ENCODE assay signal across 13 cellular contexts in the genomic region with DNA sequence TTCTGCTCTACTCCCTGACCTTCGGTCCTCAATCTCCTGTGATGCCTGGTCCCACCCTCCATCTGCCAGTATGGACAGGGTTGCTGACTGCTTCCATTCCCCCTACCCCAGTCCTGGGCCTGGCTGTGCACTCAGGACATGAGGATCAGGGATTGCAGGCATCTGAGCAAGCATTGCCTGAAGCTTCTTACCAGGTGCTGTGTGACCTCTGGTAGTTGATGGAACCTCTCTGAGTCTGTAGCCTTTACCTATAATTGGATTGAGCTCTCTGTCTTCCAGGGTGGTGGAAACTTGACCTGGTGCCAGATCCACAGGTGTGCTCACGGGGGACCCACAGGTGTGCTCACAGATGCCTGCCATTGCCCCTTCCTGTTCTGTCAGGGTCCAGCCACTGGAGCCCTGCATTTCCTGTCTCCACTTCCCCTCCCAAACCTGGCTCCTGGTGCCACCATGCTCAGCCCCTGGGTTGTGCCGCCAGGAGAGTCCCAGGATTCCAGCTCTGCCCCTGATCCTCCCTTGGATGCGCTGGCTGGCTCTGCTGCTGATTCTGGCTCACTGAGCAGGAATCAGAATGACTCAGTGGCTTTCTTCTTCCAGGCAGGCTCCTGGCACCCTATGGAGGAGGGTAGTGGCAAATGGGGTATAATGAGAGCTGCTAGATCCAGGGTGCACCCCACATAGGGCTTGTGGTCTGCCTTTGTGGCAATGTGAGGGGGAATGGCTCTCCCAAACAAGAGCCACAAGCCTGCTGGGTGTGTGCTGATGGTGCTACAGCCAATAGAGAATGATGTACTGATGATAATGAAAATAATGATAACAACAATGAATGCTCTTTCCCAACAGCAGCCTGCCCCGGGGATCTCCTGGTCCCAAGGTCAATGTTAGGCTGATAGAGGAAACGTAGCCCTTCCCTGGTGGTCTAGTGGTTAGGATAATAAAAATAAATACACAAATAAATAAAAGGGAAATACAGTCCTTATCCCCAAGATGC. TPM values are rescaled to one million over a fixed set of nuclear protein-coding genes. Genes with fewer than 3 reads are reported as not detected.
DNase-seq lines count a peak whose midpoint lies in the region; ATAC-seq, FAIRE-seq and TF ChIP-seq lines count a peak whose summit lies in the region.
"Had no signal": no experiment of that assay in that cellular context is flagged by ENCODE, and none has a peak within 500 bp of the region (broad histone marks: within the 10 kb centered on the region; RNA-seq: fewer than 3 reads in every experiment).

No MANE protein-coding gene starts in this region.

- no TSS peak for BruUV-seq in HCT116 (replicated peaks; lab: Mats Ljungman, UMichigan)

- TF ChIP-seq POLR2A in HCT116 (IDR thresholded peaks at IDR 0.05; ENCODE audit: borderline replicate concordance, extremely low read depth, insufficient read depth, insufficient read length), result no peak

- H3K4me1 ChIP-seq in HCT116 (ENCODE audit: control insufficient read depth in 1 of 2, insufficient read depth in 2 of 2, low read length in 2 of 2), result peaks cover 14 to 52% of the 10 kb centered on the region in 2 experiments
- H3K4me1 ChIP-seq in kidney (ENCODE audit: control insufficient read depth in 1 of 2, insufficient read depth in 1 of 2, low read depth in 1 of 2, low read length in 2 of 2), result peaks cover 8 to 28% of the 10 kb centered on the region in 2 donors

- H4K20me1 ChIP-seq in HCT116 (ENCODE audit: insufficient read depth), result no peaks in the 10 kb centered on the region

- POLR2A ChIA-PET in HCT116 (lab: Charles Lee), result no interaction called here

- CTCF ChIA-PET in HCT116 (lab: Charles Lee), result interaction anchor here (1.3 kb wide), 1 partner anchor 127 kb away, joined by 3 read pairs; no protein-coding TSS in a partner anchor

- no peaks in the 10 kb centered on the region; the same call in 1 of the 2 replicates for H3K27me3 ChIP-seq in HCT116 (ENCODE audit: insufficient read depth, low read length)
- H3K27me3 ChIP-seq: testis had no signal

- H2AFZ ChIP-seq in HCT116 (ENCODE audit: low read depth, low read length, poor library complexity, severe bottlenecking), result no peak overlapping the region

- DNase-seq in A172 (ENCODE audit: low spot score) (peak; percentile 78), HCT116 (ENCODE audit: low read depth, low spot score) (no peak), kidney (peak; percentile 84), GDM1 (lab: John Stamatoyannopoulos, UW) (no peak)
- no peak for DNase-seq in stimulated activated naive CD8-positive, alpha-beta T cell treated with anti-CD3 and anti-CD28 coated beads, Interleukin-15, amount 100 ng/mL, for 72 hours
- DNase-seq in activated naive CD4-positive, alpha-beta T cell (lab: John Stamatoyannopoulos, UW), result no peak
- DNase-seq: activated CD8-positive, alpha-beta memory T cell treated with anti-CD3 and anti-CD28 coated beads, Interleukin-2, amount 10 ng/mL, durations not matched to agents 7 days and 5 days; amniotic stem cell; midbrain; NCI-H146; testis had no signal

- ATAC-seq in HCT116 (no peak), GM18519 (IDR thresholded peaks at IDR 0.05; ENCODE audit: low FRiP score, unreplicated experiment) (no peak)
- no peak for ATAC-seq in activated T-helper 17 cell treated with anti-CD3 and anti-CD28 coated beads, Interleukin-2, amount 50 U/mL, for 72 hours (replicated peaks)
- ATAC-seq in stimulated activated naive CD8-positive, alpha-beta T cell treated with anti-CD3 and anti-CD28 coated beads, Interleukin-15, amount 100 ng/mL, for 72 hours, result no peak
- ATAC-seq: activated CD8-positive, alpha-beta memory T cell treated with anti-CD3 and anti-CD28 coated beads, Interleukin-2, amount 10 ng/mL, durations not matched to agents 7 days and 5 days had no signal

- H3K4me1 Mint-ChIP-seq in activated T-helper 17 cell treated with anti-CD3 and anti-CD28 coated beads, Interleukin-2, amount 50 U/mL, for 72 hours, result peaks cover 9% of the 10 kb centered on the region
- H3K4me1 Mint-ChIP-seq in stimulated activated naive CD8-positive, alpha-beta T cell treated with anti-CD3 and anti-CD28 coated beads, Interleukin-15, amount 100 ng/mL, for 72 hours, result peaks cover 47% of the 10 kb centered on the region

- no peaks in the 10 kb centered on the region for H3K79me2 ChIP-seq in HCT116 (ENCODE audit: insufficient read depth, low read length)

- no peak for FAIRE-seq in kidney (lab: Jason Lieb, UNC)

- H3K27me3 Mint-ChIP-seq in activated T-helper 17 cell treated with anti-CD3 and anti-CD28 coated beads, Interleukin-2, amount 50 U/mL, for 72 hours, result peaks cover 31% of the 10 kb centered on the region
- H3K27me3 Mint-ChIP-seq in stimulated activated naive CD8-positive, alpha-beta T cell treated with anti-CD3 and anti-CD28 coated beads, Interleukin-15, amount 100 ng/mL, for 72 hours, result peaks cover 85% of the 10 kb centered on the region

- RAD21 ChIA-PET in HCT116 (lab: Charles Lee; ENCODE audit: low non-redundant PET in 1 of 2, low total read pairs in 2 of 2, uncharacterized antibody in 2 of 2, unreplicated experiment in 2 of 2), result no interaction called here

- TF ChIP-seq CTCF in HCT116 (IDR thresholded peaks at IDR 0.05 in 2 of 3, conservative IDR thresholded peaks at IDR 0.05 in 1 of 3; ENCODE audit: borderline replicate concordance in 1 of 3, insufficient read depth in 1 of 3, low read depth in 2 of 3, low read length in 2 of 3), result no peak
- no peak for TF ChIP-seq CTCF in kidney (IDR thresholded peaks at IDR 0.05; ENCODE audit: borderline replicate concordance, extremely low read depth, insufficient read depth)

- H3K4me3 ChIP-seq in HCT116 (replicated peaks in 1 of 2; ENCODE audit: low read depth in 1 of 2, low read length in 2 of 2) (no peak overlapping the region), kidney (ENCODE audit: low read length in 2 of 2) (no peak overlapping the region)
- H3K4me3 ChIP-seq: testis had no signal

- H3K9me2 ChIP-seq in HCT116 (ENCODE audit: insufficient read depth), result no peaks in the 10 kb centered on the region

- H3K9me3 ChIP-seq in HCT116 (ENCODE audit: control insufficient read depth in 1 of 2, insufficient read depth in 1 of 2, low read depth in 1 of 2, low read length in 2 of 2), result no peaks in the 10 kb centered on the region
- H3K9me3 ChIP-seq in kidney (ENCODE audit: control insufficient read depth in 1 of 2, low read length in 2 of 2), result no peaks in the 10 kb centered on the region
- H3K9me3 ChIP-seq: testis had no signal

- no peaks in the 10 kb centered on the region for H3K9me3 Mint-ChIP-seq in activated T-helper 17 cell treated with anti-CD3 and anti-CD28 coated beads, Interleukin-2, amount 50 U/mL, for 72 hours
- H3K9me3 Mint-ChIP-seq in stimulated activated naive CD8-positive, alpha-beta T cell treated with anti-CD3 and anti-CD28 coated beads, Interleukin-15, amount 100 ng/mL, for 72 hours, result no peaks in the 10 kb centered on the region

- no peaks in the 10 kb centered on the region for H3K36me3 Mint-ChIP-seq in activated T-helper 17 cell treated with anti-CD3 and anti-CD28 coated beads, Interleukin-2, amount 50 U/mL, for 72 hours (ENCODE audit: low read depth)
- H3K36me3 Mint-ChIP-seq: activated CD8-positive, alpha-beta memory T cell treated with anti-CD3 and anti-CD28 coated beads, Interleukin-2, amount 10 ng/mL, durations not matched to agents 7 days and 5 days had no signal

- no peak for TF ChIP-seq RAD21 in HCT116 (IDR thresholded peaks at IDR 0.05; ENCODE audit: low read depth)

- H3K9ac ChIP-seq in HCT116 (ENCODE audit: low read length) (no peak overlapping the region), kidney (ENCODE audit: low read length in 2 of 2) (no peak overlapping the region)

- no peaks in the 10 kb centered on the region for H3K36me3 ChIP-seq in HCT116 (ENCODE audit: control insufficient read depth in 1 of 2, insufficient read depth in 2 of 2, low read length in 2 of 2)
- no peaks in the 10 kb centered on the region for H3K36me3 ChIP-seq in kidney (ENCODE audit: control insufficient read depth in 1 of 2, insufficient read depth in 2 of 2, low read length in 2 of 2)

- H3K4me3 Mint-ChIP-seq in activated T-helper 17 cell treated with anti-CD3 and anti-CD28 coated beads, Interleukin-2, amount 50 U/mL, for 72 hours, result no peak overlapping the region
- H3K4me3 Mint-ChIP-seq in stimulated activated naive CD8-positive, alpha-beta T cell treated with anti-CD3 and anti-CD28 coated beads, Interleukin-15, amount 100 ng/mL, for 72 hours, result no peak overlapping the region
- H3K4me3 Mint-ChIP-seq: activated CD8-positive, alpha-beta memory T cell treated with anti-CD3 and anti-CD28 coated beads, Interleukin-2, amount 10 ng/mL, durations not matched to agents 7 days and 5 days had no signal

- peak overlapping the region; percentile 5 for H3K27ac Mint-ChIP-seq in activated T-helper 17 cell treated with anti-CD3 and anti-CD28 coated beads, Interleukin-2, amount 50 U/mL, for 72 hours
- H3K27ac Mint-ChIP-seq in stimulated activated naive CD8-positive, alpha-beta T cell treated with anti-CD3 and anti-CD28 coated beads, Interleukin-15, amount 100 ng/mL, for 72 hours, result peak overlapping the region in 1 of 2 donors; percentile 69
- H3K27ac Mint-ChIP-seq: activated CD8-positive, alpha-beta memory T cell treated with anti-CD3 and anti-CD28 coated beads, Interleukin-2, amount 10 ng/mL, durations not matched to agents 7 days and 5 days had no signal

- intact Hi-C loops in HCT116 (cut with micrococcal nuclease), result no loop called here
- intact Hi-C loops in kidney (cut with DNase I), result no loop called here

- H3K27ac ChIP-seq in HCT116 (ENCODE audit: low read depth, low read length) (no peak overlapping the region), kidney (ENCODE audit: low read depth in 2 of 2, low read length in 2 of 2) (peak overlapping the region in 1 of 2 donors; percentile 24)
- H3K27ac ChIP-seq: testis had no signal

- peak overlapping the region; percentile 30; the same call in 1 of the 2 replicates for H3K4me2 ChIP-seq in HCT116 (ENCODE audit: low read length)

TF ChIP-seq in HCT116, 20 proteins besides CTCF, POLR2A, EP300 and RAD21 (continues in another document):
- TF ChIP-seq, protein P1, sequence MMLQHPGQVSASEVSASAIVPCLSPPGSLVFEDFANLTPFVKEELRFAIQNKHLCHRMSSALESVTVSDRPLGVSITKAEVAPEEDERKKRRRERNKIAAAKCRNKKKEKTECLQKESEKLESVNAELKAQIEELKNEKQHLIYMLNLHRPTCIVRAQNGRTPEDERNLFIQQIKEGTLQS (IDR thresholded peaks at IDR 0.05), result no peak
- TF ChIP-seq, protein P2, sequence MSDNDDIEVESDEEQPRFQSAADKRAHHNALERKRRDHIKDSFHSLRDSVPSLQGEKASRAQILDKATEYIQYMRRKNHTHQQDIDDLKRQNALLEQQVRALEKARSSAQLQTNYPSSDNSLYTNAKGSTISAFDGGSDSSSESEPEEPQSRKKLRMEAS (IDR thresholded peaks at IDR 0.05), result no peak
- no peak for TF ChIP-seq CBX3 (IDR thresholded peaks at IDR 0.05; ENCODE audit: low read depth)
- no peak for TF ChIP-seq YY1 (IDR thresholded peaks at IDR 0.05; ENCODE audit: extremely low read depth, insufficient replicate concordance, low read depth, low read length)

RNA-seq across cellular contexts. Expression of a gene that starts 35.2 kb away (rescaled TPM):
- 0.03 and 0.05 TPM in 2 replicates for total RNA-seq in A172 (2014; rRNA removed; shearing (Covaris generic))
- total RNA-seq in HCT116 (2021; ENCODE audit: unreplicated experiment) (0.79 TPM), kidney (0.13 TPM)
- 0.25 and 0.29 TPM in 2 replicates for polyA plus RNA-seq in HCT116 (2012)
- not detected for total RNA-seq in activated T-helper 17 cell treated with anti-CD3 and anti-CD28 coated beads, Interleukin-2, amount 50 U/mL, for 72 hours
- polyA plus RNA-seq in kidney (ENCODE audit: insufficient read depth, low read depth, low replicate concordance), result 0.09 TPM
- total RNA-seq: activated CD8-positive, alpha-beta memory T cell treated with anti-CD3 and anti-CD28 coated beads, Interleukin-2, amount 10 ng/mL, durations not matched to agents 7 days and 5 days had no signal

Comparison
In these comparisons a context has a peak if more than half of its experiments do, and no peak if none do; other contexts are left out.
1. DNase-seq: peak in A172 (single experiment) and kidney (single experiment); none in HCT116 (single experiment), stimulated activated naive CD8-positive, alpha-beta T cell treated with anti-CD3 and anti-CD28 coated beads, Interleukin-15, amount 100 ng/mL, for 72 hours (0 of 2), activated naive CD4-positive, alpha-beta T cell (0 of 4) and GDM1 (single experiment).